ENCODE assay signal across 1 cellular context in the genomic region with DNA sequence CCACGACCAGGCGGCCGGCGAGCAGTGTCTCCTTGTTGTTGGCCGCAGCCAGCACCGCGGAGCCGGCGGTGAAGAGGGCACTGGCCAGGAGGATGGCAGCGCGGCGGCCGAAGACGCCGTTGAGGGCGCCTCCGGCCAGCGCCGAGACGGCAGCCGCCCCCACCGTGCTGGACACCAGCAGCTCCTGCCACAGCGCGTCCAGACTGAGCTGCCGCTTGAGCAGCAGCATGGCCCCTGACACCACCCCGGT.
TF ChIP-seq lines count a peak whose summit lies in the region.

No MANE protein-coding gene starts in this region.

TF ChIP-seq in WTC11, 78 proteins besides CTCF, POLR2A, EP300 and RAD21 (continued from another document):
- TF ChIP-seq, protein P1, sequence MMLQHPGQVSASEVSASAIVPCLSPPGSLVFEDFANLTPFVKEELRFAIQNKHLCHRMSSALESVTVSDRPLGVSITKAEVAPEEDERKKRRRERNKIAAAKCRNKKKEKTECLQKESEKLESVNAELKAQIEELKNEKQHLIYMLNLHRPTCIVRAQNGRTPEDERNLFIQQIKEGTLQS (CRISPR knock-in tag; conservative IDR thresholded peaks at IDR 0.05), result no peak
- TF ChIP-seq, protein P2, sequence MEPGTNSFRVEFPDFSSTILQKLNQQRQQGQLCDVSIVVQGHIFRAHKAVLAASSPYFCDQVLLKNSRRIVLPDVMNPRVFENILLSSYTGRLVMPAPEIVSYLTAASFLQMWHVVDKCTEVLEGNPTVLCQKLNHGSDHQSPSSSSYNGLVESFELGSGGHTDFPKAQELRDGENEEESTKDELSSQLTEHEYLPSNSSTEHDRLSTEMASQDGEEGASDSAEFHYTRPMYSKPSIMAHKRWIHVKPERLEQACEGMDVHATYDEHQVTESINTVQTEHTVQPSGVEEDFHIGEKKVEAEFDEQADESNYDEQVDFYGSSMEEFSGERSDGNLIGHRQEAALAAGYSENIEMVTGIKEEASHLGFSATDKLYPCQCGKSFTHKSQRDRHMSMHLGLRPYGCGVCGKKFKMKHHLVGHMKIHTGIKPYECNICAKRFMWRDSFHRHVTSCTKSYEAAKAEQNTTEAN (CRISPR knock-in tag; IDR thresholded peaks at IDR 0.05), result no peak
